Comparison of ENCODE assay signal across 15 cellular contexts in genomic region chr1:219710529-219711194, GRCh38.
DNase-seq lines count a peak whose midpoint lies in the region; ATAC-seq, FAIRE-seq and TF ChIP-seq lines count a peak whose summit lies in the region.
"Had no signal": no experiment of that assay in that cellular context is flagged by ENCODE, and none has a peak within 500 bp of the region (broad histone marks: within the 10 kb centered on the region; RNA-seq: fewer than 3 reads in every experiment).

No MANE protein-coding gene starts in this region.

- H3K4me1 Mint-ChIP-seq in activated T-cell treated with anti-CD3 and anti-CD28 coated beads, Interleukin-2, amount 50 U/mL, for 72 hours (ENCODE audit: low read depth) = no peaks in the 10 kb centered on the region

- H3K9ac ChIP-seq in MM.1S (ENCODE audit: low read length) = no peak overlapping the region

- H3K9me2 ChIP-seq in MM.1S (replicated peaks; ENCODE audit: insufficient read depth, low read length) = no peaks in the 10 kb centered on the region

- no peaks in the 10 kb centered on the region for H3K9me3 ChIP-seq in MM.1S (replicated peaks; ENCODE audit: insufficient read depth, low read length)

- no peaks in the 10 kb centered on the region for H3F3A ChIP-seq in MM.1S (ENCODE audit: insufficient read depth, low read length)

- no peak for TF ChIP-seq POLR2A in GM12891 (IDR thresholded peaks at IDR 0.05; ENCODE audit: low read depth, low read length)

- no peak overlapping the region for H3K27ac Mint-ChIP-seq in activated T-cell treated with anti-CD3 and anti-CD28 coated beads, Interleukin-2, amount 50 U/mL, for 72 hours
- H3K27ac Mint-ChIP-seq: activated CD8-positive, alpha-beta T cell treated with anti-CD3 and anti-CD28 coated beads, Interleukin-2, amount 10 ng/mL, durations not matched to agents 7 days and 5 days had no signal

- no peaks in the 10 kb centered on the region for H3K27me3 Mint-ChIP-seq in activated T-cell treated with anti-CD3 and anti-CD28 coated beads, Interleukin-2, amount 50 U/mL, for 72 hours (ENCODE audit: low read depth)

- H3K36me3 Mint-ChIP-seq in activated T-cell treated with anti-CD3 and anti-CD28 coated beads, Interleukin-2, amount 50 U/mL, for 72 hours (ENCODE audit: insufficient read depth in 2 of 2) = no peaks in the 10 kb centered on the region
- H3K36me3 Mint-ChIP-seq: brain had no signal

- no peaks in the 10 kb centered on the region for H4K20me1 ChIP-seq in MM.1S (ENCODE audit: insufficient read depth, low read length)

- no peak for DNase-seq in activated T-cell treated with anti-CD3 and anti-CD28 coated beads, Interleukin-2, amount 50 U/mL, for 72 hours
- no peak for DNase-seq in activated T-cell treated with anti-CD3 and anti-CD28 coated beads for 4 hours
- DNase-seq in MM.1S = peak; percentile 1
- DNase-seq in choroid plexus epithelial cell (ENCODE audit: low read depth) = peak; percentile 93
- peak; percentile 41 for DNase-seq in smooth muscle cell of the brain vasculature (ENCODE audit: low read depth, low spot score)
- DNase-seq in NCI-H1930 (lab: John Stamatoyannopoulos, UW) = no peak
- DNase-seq in frontal cortex (ENCODE audit: low spot score in 2 of 2) = no peak
- DNase-seq in GM12891 (ENCODE audit: insufficient read length, low spot score) = no peak
- DNase-seq: ACHN; activated CD8-positive, alpha-beta T cell treated with anti-CD3 and anti-CD28 coated beads, Interleukin-2, amount 10 ng/mL, durations not matched to agents 7 days and 5 days; head of caudate nucleus; midbrain; NCI-H510A treated with DMSO at 0.1 percent for 48 hours had no signal

- H3K27ac ChIP-seq in MM.1S (ENCODE audit: low read length) = no peak overlapping the region

- ATAC-seq in activated T-cell treated with anti-CD3 and anti-CD28 coated beads, Interleukin-2, amount 50 U/mL, for 72 hours (replicated peaks in 1 of 2) = peak; percentile 19 to 25
- ATAC-seq: activated CD8-positive, alpha-beta T cell treated with anti-CD3 and anti-CD28 coated beads, Interleukin-2, amount 10 ng/mL, durations not matched to agents 7 days and 5 days; sciatic nerve had no signal

- no peaks in the 10 kb centered on the region for H3K79me2 ChIP-seq in MM.1S (ENCODE audit: low read length)

- no peak overlapping the region for H3K4me2 ChIP-seq in MM.1S (ENCODE audit: low read depth, low read length)

- no peaks in the 10 kb centered on the region for H3K27me3 ChIP-seq in MM.1S (replicated peaks; ENCODE audit: insufficient read depth, low read length)

- peaks cover 2% of the 10 kb centered on the region in 2 donors for H3K9me3 Mint-ChIP-seq in activated T-cell treated with anti-CD3 and anti-CD28 coated beads, Interleukin-2, amount 50 U/mL, for 72 hours

- TF ChIP-seq CTCF in MM.1S (IDR thresholded peaks at IDR 0.05; ENCODE audit: low read length) = no peak
- no peak for TF ChIP-seq CTCF in choroid plexus epithelial cell (conservative IDR thresholded peaks at IDR 0.05; ENCODE audit: low read depth, low read length)

- H3K4me3 ChIP-seq in MM.1S (ENCODE audit: low read length) = no peak overlapping the region
- H3K4me3 ChIP-seq in choroid plexus epithelial cell (ENCODE audit: low read depth, low read length) = no peak overlapping the region

- H3K4me1 ChIP-seq in MM.1S (ENCODE audit: low read length) = peaks cover 5% of the 10 kb centered on the region; the same call in 1 of the 2 replicates

- FAIRE-seq in frontal cortex (lab: Jason Lieb, UNC) = no peak
- no peak for FAIRE-seq in GM12891 (lab: Jason Lieb, UNC)

- H3K36me3 ChIP-seq in MM.1S (replicated peaks; ENCODE audit: insufficient read depth, low read length) = no peaks in the 10 kb centered on the region

- H2AFZ ChIP-seq in MM.1S (ENCODE audit: low read length) = no peak overlapping the region

- H3K4me3 Mint-ChIP-seq in activated T-cell treated with anti-CD3 and anti-CD28 coated beads, Interleukin-2, amount 50 U/mL, for 72 hours = no peak overlapping the region
- H3K4me3 Mint-ChIP-seq: activated CD8-positive, alpha-beta T cell treated with anti-CD3 and anti-CD28 coated beads, Interleukin-2, amount 10 ng/mL, durations not matched to agents 7 days and 5 days; brain had no signal

TF ChIP-seq in GM12891, 5 proteins besides CTCF, POLR2A, EP300 and RAD21:
- no peak for TF ChIP-seq POLR2AphosphoS5 (IDR thresholded peaks at IDR 0.05; ENCODE audit: low read depth, low read length)
- TF ChIP-seq SPI1 (IDR thresholded peaks at IDR 0.05; ENCODE audit: low read depth, low read length) = no peak
- no peak for TF ChIP-seq PAX5 (IDR thresholded peaks at IDR 0.05; ENCODE audit: insufficient read depth, low read length, severe bottlenecking)
- TF ChIP-seq TAF1 (IDR thresholded peaks at IDR 0.05; ENCODE audit: low read depth, low read length) = no peak
- TF ChIP-seq POU2F2 (IDR thresholded peaks at IDR 0.05; ENCODE audit: low read depth, low read length) = no peak

Comparison
In these comparisons a context has a peak if more than half of its experiments do, and no peak if none do; other contexts are left out.
1. DNase-seq: peak in MM.1S (single experiment), choroid plexus epithelial cell (single experiment) and smooth muscle cell of the brain vasculature (single experiment); none in activated T-cell treated with anti-CD3 and anti-CD28 coated beads, Interleukin-2, amount 50 U/mL, for 72 hours (0 of 2), activated T-cell treated with anti-CD3 and anti-CD28 coated beads for 4 hours (single experiment), NCI-H1930 (0 of 2), frontal cortex (0 of 2) and GM12891 (single experiment).